In the genomic region with DNA sequence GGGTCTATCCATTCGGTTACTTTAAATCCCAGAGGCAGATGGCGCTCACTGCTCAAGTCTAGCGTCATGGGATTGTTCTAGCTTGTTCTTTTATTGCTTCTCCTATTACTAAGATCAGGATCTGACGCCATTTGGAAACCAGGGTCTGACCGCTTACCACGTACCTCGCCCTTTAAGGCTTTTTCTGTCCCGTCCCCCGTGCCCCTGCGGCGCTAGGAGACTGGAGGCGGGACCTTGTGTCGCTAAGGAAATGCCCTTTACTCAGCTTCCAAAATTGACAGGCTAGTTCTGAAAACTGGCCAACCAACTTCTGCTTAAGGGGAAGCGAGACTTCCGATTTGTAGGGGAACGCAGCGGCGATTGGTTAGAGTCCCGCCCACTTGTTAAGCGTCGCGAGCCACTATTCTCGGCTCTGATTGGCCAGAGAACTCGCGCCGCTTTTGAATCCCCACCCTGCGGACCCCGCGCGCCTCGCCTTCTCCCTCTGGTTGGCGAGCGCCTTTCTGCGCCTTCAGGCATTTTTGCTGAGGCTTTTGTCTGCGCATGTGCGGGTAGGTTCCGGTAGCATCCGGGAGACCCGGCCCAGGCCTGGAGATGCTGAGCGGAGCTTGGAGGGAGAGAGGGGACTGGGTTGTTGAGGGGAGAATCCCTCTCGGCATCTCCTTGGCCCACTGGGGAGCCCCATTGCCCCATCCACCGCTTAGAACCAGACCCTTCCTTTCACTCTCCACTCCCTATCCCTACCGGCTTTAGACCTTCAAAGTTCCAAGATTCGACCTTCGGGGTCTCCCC, we compare ENCODE assay signal across 9 cellular contexts. TPM values are rescaled to one million over a fixed set of nuclear protein-coding genes. Genes with fewer than 3 reads are reported as not detected.
DNase-seq lines count a peak whose midpoint lies in the region; ATAC-seq and TF ChIP-seq lines count a peak whose summit lies in the region.
"Had no signal": no experiment of that assay in that cellular context is flagged by ENCODE, and none has a peak within 500 bp of the region (broad histone marks: within the 10 kb centered on the region; RNA-seq: fewer than 3 reads in every experiment).

No MANE protein-coding gene starts in this region.

- H3K79me1 ChIP-seq in mesendoderm (ENCODE audit: low read length), result peaks cover 3% of the 10 kb centered on the region

- H3K9me3 Mint-ChIP-seq in activated CD8-positive, alpha-beta memory T cell treated with anti-CD3 and anti-CD28 coated beads, Interleukin-2, amount 10 ng/mL, durations not matched to agents 7 days and 5 days (ENCODE audit: low read depth), result no peaks in the 10 kb centered on the region
- H3K9me3 Mint-ChIP-seq in endodermal cell, result peaks cover 8% of the 10 kb centered on the region

- WGBS in endodermal cell (ENCODE audit: insufficient coverage in 1 of 2, insufficient read length in 1 of 2), 2 experiments, result 1% methylated on average over 25 to 45 of the region's 45 CpGs
- no CpG with 5 or more reads among the region's 45 CpGs for WGBS in mesendoderm (ENCODE audit: extremely low coverage, insufficient coverage, low lambda C conversion rate)

- no peaks in the 10 kb centered on the region for H3K27me3 Mint-ChIP-seq in activated CD8-positive, alpha-beta memory T cell treated with anti-CD3 and anti-CD28 coated beads, Interleukin-2, amount 10 ng/mL, durations not matched to agents 7 days and 5 days
- H3K27me3 Mint-ChIP-seq in endodermal cell (ENCODE audit: insufficient read depth), result no peaks in the 10 kb centered on the region

- no peaks in the 10 kb centered on the region for H3K9me3 ChIP-seq in endodermal cell (ENCODE audit: control insufficient read depth, low read length)

- ATAC-seq in GM19035 (IDR thresholded peaks at IDR 0.05; ENCODE audit: unreplicated experiment) (peak; percentile 84), HG03342 (IDR thresholded peaks at IDR 0.05; ENCODE audit: unreplicated experiment) (peak; percentile 79)
- ATAC-seq in activated CD8-positive, alpha-beta memory T cell treated with anti-CD3 and anti-CD28 coated beads, Interleukin-2, amount 10 ng/mL, durations not matched to agents 7 days and 5 days, result peak; percentile 86

- peak overlapping the region; percentile 87 for H4K5ac ChIP-seq in mesendoderm (ENCODE audit: low read length)

- peaks cover 47% of the 10 kb centered on the region for H3K4me1 Mint-ChIP-seq in activated CD8-positive, alpha-beta memory T cell treated with anti-CD3 and anti-CD28 coated beads, Interleukin-2, amount 10 ng/mL, durations not matched to agents 7 days and 5 days
- H3K4me1 Mint-ChIP-seq in endodermal cell, result peaks cover 5% of the 10 kb centered on the region

- H4K8ac ChIP-seq in mesendoderm (ENCODE audit: low read depth, low read length), result peak overlapping the region; percentile 69

- peaks cover 3% of the 10 kb centered on the region for H3K36me3 Mint-ChIP-seq in activated CD8-positive, alpha-beta memory T cell treated with anti-CD3 and anti-CD28 coated beads, Interleukin-2, amount 10 ng/mL, durations not matched to agents 7 days and 5 days
- H3K36me3 Mint-ChIP-seq in endodermal cell (ENCODE audit: low read depth), result peaks cover 3% of the 10 kb centered on the region

- TF ChIP-seq CTCF in endodermal cell (conservative IDR thresholded peaks at IDR 0.05), result no peak

- H3K27ac ChIP-seq in endodermal cell (ENCODE audit: low read depth, low read length), result peak overlapping the region; percentile 32
- H3K27ac ChIP-seq in mesendoderm (ENCODE audit: low read depth, low read length), result peak overlapping the region; percentile 64

- peak overlapping the region; percentile 100 for H3K27ac Mint-ChIP-seq in activated CD8-positive, alpha-beta memory T cell treated with anti-CD3 and anti-CD28 coated beads, Interleukin-2, amount 10 ng/mL, durations not matched to agents 7 days and 5 days
- peak overlapping the region; percentile 95 for H3K27ac Mint-ChIP-seq in endodermal cell

- H3K4me2 ChIP-seq in mesendoderm (ENCODE audit: low read length), result peak overlapping the region; percentile 78

- H3K36me3 ChIP-seq in endodermal cell (ENCODE audit: control insufficient read depth, insufficient read depth, low read length) (no peaks in the 10 kb centered on the region), mesendoderm (ENCODE audit: control insufficient read depth, insufficient read depth, low read length) (no peaks in the 10 kb centered on the region)

- peaks cover 2% of the 10 kb centered on the region for H3K4me1 ChIP-seq in endodermal cell (ENCODE audit: control insufficient read depth, insufficient read depth, low read length)
- H3K4me1 ChIP-seq in mesendoderm (ENCODE audit: control insufficient read depth, low read depth, low read length), result peaks cover 3% of the 10 kb centered on the region

- H3K4me3 ChIP-seq in endodermal cell (ENCODE audit: low read length) (peak overlapping the region; percentile 86), mesendoderm (ENCODE audit: low read length) (peak overlapping the region; percentile 73)

- H2BK120ac ChIP-seq in mesendoderm (ENCODE audit: low read depth, low read length), result peak overlapping the region; percentile 51

- H2BK5ac ChIP-seq in mesendoderm (ENCODE audit: low read length), result peak overlapping the region; percentile 80

- H3K27me3 ChIP-seq in endodermal cell (ENCODE audit: control insufficient read depth, insufficient read depth, low read length, poor library complexity, severe bottlenecking) (no peaks in the 10 kb centered on the region), mesendoderm (ENCODE audit: insufficient read depth, low read length, poor library complexity) (no peaks in the 10 kb centered on the region)

- H2AK5ac ChIP-seq in mesendoderm (ENCODE audit: low read length), result peak overlapping the region; percentile 88

- H3K18ac ChIP-seq in mesendoderm (ENCODE audit: low read length), result peak overlapping the region; percentile 82

- H3K4ac ChIP-seq in mesendoderm (ENCODE audit: low read depth, low read length), result peak overlapping the region; percentile 73

- H3K9ac ChIP-seq in endodermal cell (ENCODE audit: extremely low read depth, low read length, poor library complexity, severe bottlenecking) (peak overlapping the region; percentile 57), mesendoderm (ENCODE audit: low read length) (peak overlapping the region; percentile 94)

- H3K56ac ChIP-seq in mesendoderm (ENCODE audit: low read length), result peak overlapping the region; percentile 96

- H2BK15ac ChIP-seq in mesendoderm (replicated peaks; ENCODE audit: low read depth), result no peak overlapping the region

- CTCF ChIA-PET in activated CD8-positive, alpha-beta memory T cell treated with anti-CD3 and anti-CD28 coated beads, Interleukin-2, amount 10 ng/mL, durations not matched to agents 7 days and 5 days (lab: Charles Lee), result interaction anchor here (0.6 to 7.7 kb wide), 17 partner anchors 9 to 831 kb away, joined by 3 to 97 read pairs (median 7); a partner anchor contains a TSS

- no peak overlapping the region for H3K23ac ChIP-seq in mesendoderm (ENCODE audit: low read length)

- H3K79me2 ChIP-seq in mesendoderm (ENCODE audit: control insufficient read depth, insufficient read depth, low read length), result no peaks in the 10 kb centered on the region

- H3K4me3 Mint-ChIP-seq in activated CD8-positive, alpha-beta memory T cell treated with anti-CD3 and anti-CD28 coated beads, Interleukin-2, amount 10 ng/mL, durations not matched to agents 7 days and 5 days, result peak overlapping the region; percentile 94
- H3K4me3 Mint-ChIP-seq in endodermal cell, result peak overlapping the region; percentile 77

- DNase-seq in AML-193 (lab: John Stamatoyannopoulos, UW) (peak; percentile 98 to 99), NOMO-1 treated with DMSO at 0.1 percent for 48 hours (lab: John Stamatoyannopoulos, UW; ENCODE audit: unreplicated experiment) (peak; percentile 100), endodermal cell (peak; percentile 99), mesendoderm (peak; percentile 100)
- peak; percentile 99 for DNase-seq in activated CD8-positive, alpha-beta memory T cell treated with anti-CD3 and anti-CD28 coated beads, Interleukin-2, amount 10 ng/mL, durations not matched to agents 7 days and 5 days
- DNase-seq in stimulated activated CD8-positive, alpha-beta memory T cell treated with anti-CD3 and anti-CD28 coated beads, Interleukin-12 subunit alpha, Interleukin-12 subunit beta, amount 100 ng/mL, for 4 hours (ENCODE audit: low read depth), result peak; percentile 74

RNA-seq across cellular contexts. Expression of a gene that starts 3.9 kb away (rescaled TPM):
- total RNA-seq in activated CD8-positive, alpha-beta memory T cell treated with anti-CD3 and anti-CD28 coated beads, Interleukin-2, amount 10 ng/mL, durations not matched to agents 7 days and 5 days, result not detected
- total RNA-seq in endodermal cell, result 1 to 10 TPM; 1.4 to 1.8 TPM
- polyA plus RNA-seq in endodermal cell (2013, experiment 1 of 2), result 0.28 TPM
- polyA plus RNA-seq in endodermal cell (2013, experiment 2 of 2), result 0.54 TPM
- 4.2 TPM for polyA plus RNA-seq in mesendoderm (2013, experiment 1 of 2)
- 4.6 TPM for polyA plus RNA-seq in mesendoderm (2013, experiment 2 of 2)
- total RNA-seq: subcutaneous adipose tissue had no signal

RNA-seq across cellular contexts. Expression of a gene that starts 6.5 kb away (rescaled TPM):
- under 1 TPM in 1 of 2 experiments, not detected in 1; 0.23 TPM for total RNA-seq in activated CD8-positive, alpha-beta memory T cell treated with anti-CD3 and anti-CD28 coated beads, Interleukin-2, amount 10 ng/mL, durations not matched to agents 7 days and 5 days
- not detected for total RNA-seq in endodermal cell
- not detected for polyA plus RNA-seq in endodermal cell (2013, experiment 1 of 2)
- polyA plus RNA-seq in endodermal cell (2013, experiment 2 of 2), result not detected
- polyA plus RNA-seq in mesendoderm (2013, experiment 1 of 2), result not detected
- polyA plus RNA-seq in mesendoderm (2013, experiment 2 of 2), result not detected
- total RNA-seq: subcutaneous adipose tissue had no signal

RNA-seq across cellular contexts. Expression of a gene that starts 21.8 kb away (rescaled TPM):
- total RNA-seq in activated CD8-positive, alpha-beta memory T cell treated with anti-CD3 and anti-CD28 coated beads, Interleukin-2, amount 10 ng/mL, durations not matched to agents 7 days and 5 days, result 1,000 to 10,000 TPM in 1 of 2 experiments, 100 to 1,000 TPM in 1; 852 to 1,014 TPM
- total RNA-seq in endodermal cell, result not detected
- not detected for polyA plus RNA-seq in endodermal cell (2013, experiment 1 of 2)
- polyA plus RNA-seq in endodermal cell (2013, experiment 2 of 2), result not detected
- not detected for polyA plus RNA-seq in mesendoderm (2013, experiment 1 of 2)
- polyA plus RNA-seq in mesendoderm (2013, experiment 2 of 2), result not detected

RNA-seq across cellular contexts. Expression of a gene that starts 23.2 kb away (rescaled TPM):
- total RNA-seq in activated CD8-positive, alpha-beta memory T cell treated with anti-CD3 and anti-CD28 coated beads, Interleukin-2, amount 10 ng/mL, durations not matched to agents 7 days and 5 days, result 1 to 10 TPM; 1.4 to 2.1 TPM
- not detected for total RNA-seq in endodermal cell
- not detected for polyA plus RNA-seq in endodermal cell (2013, experiment 1 of 2)
- polyA plus RNA-seq in endodermal cell (2013, experiment 2 of 2), result not detected
- polyA plus RNA-seq in mesendoderm (2013, experiment 1 of 2), result 0.03 TPM
- 0.01 TPM for polyA plus RNA-seq in mesendoderm (2013, experiment 2 of 2)

RNA-seq across cellular contexts. Expression of a gene that starts 25.4 kb away (rescaled TPM):
- total RNA-seq in activated CD8-positive, alpha-beta memory T cell treated with anti-CD3 and anti-CD28 coated beads, Interleukin-2, amount 10 ng/mL, durations not matched to agents 7 days and 5 days, result 10 to 100 TPM; 19.1 to 27.8 TPM
- 1 to 10 TPM; 1.3 to 2.5 TPM for total RNA-seq in endodermal cell
- 3.7 TPM for polyA plus RNA-seq in endodermal cell (2013, experiment 1 of 2)
- polyA plus RNA-seq in endodermal cell (2013, experiment 2 of 2), result 2.4 TPM
- 4.0 TPM for polyA plus RNA-seq in mesendoderm (2013, experiment 1 of 2)
- 2.9 TPM for polyA plus RNA-seq in mesendoderm (2013, experiment 2 of 2)
- total RNA-seq: subcutaneous adipose tissue had no signal

Comparison
In these comparisons a context has a peak if more than half of its experiments do, and no peak if none do; other contexts are left out.
1. Peak in every context shown above with its lines: DNase-seq, ATAC-seq, H3K4me3 ChIP-seq and H3K27ac ChIP-seq.
2. RNA of a gene that starts 21.8 kb away (total RNA-seq): 852 to 1,014 TPM in activated CD8-positive, alpha-beta memory T cell treated with anti-CD3 and anti-CD28 coated beads, Interleukin-2, amount 10 ng/mL, durations not matched to agents 7 days and 5 days; not detected in endodermal cell; every median in the first group is over 100 times any median in the second.